14 cellular contexts compared by ENCODE assay signal in the genomic region with DNA sequence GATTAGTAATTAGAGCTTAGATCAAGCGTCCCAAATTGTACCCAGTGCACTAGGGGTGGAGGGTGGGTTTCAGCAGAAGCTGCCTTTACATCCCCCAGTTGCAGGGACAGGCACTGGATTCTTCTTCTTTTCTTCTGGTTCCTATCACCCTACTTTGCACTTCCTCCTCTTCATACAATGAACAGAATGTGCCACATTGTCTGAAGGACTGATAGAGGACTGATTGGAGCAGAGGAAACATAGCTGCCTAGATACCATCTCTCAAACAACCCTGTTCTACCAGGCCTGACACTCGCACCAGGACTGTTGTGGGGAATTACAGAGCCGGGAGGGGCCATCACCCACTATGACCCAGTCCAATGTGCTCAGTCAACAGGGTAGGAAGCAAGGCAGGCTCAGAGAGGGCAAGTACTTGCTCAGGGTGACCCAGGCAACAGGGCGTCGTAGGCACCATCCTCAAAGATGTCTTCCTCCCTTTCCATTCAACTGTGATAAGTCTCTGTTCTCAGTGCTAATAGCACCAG. TPM values are rescaled to one million over a fixed set of nuclear protein-coding genes. Genes with fewer than 3 reads are reported as not detected.
DNase-seq lines count a peak whose midpoint lies in the region; ATAC-seq and TF ChIP-seq lines count a peak whose summit lies in the region.
"Had no signal": no experiment of that assay in that cellular context is flagged by ENCODE, and none has a peak within 500 bp of the region (broad histone marks: within the 10 kb centered on the region; RNA-seq: fewer than 3 reads in every experiment).

No MANE protein-coding gene starts in this region.

- peak overlapping the region; percentile 96 for H3K27ac Mint-ChIP-seq in CD4-positive, alpha-beta T cell
- H3K27ac Mint-ChIP-seq in activated T-helper 1 cell treated with anti-CD3 and anti-CD28 coated beads, Interleukin-12 subunit alpha, Interleukin-12 subunit beta, Interleukin-2, Interleukin-4 antibody, amounts not matched to agents 30 ng/mL and 10 ng/mL and 1 ng/mL, durations not matched to agents 14 hours and 24 hours and 36 hours: peak overlapping the region; percentile 87
- H3K27ac Mint-ChIP-seq in natural killer cell: peak overlapping the region; percentile 94 to 99

- H3K4me1 Mint-ChIP-seq in CD4-positive, alpha-beta T cell (ENCODE audit: low read depth): peaks cover 93% of the 10 kb centered on the region
- H3K4me1 Mint-ChIP-seq in activated T-helper 1 cell treated with anti-CD3 and anti-CD28 coated beads, Interleukin-12 subunit alpha, Interleukin-12 subunit beta, Interleukin-2, Interleukin-4 antibody, amounts not matched to agents 30 ng/mL and 10 ng/mL and 1 ng/mL, durations not matched to agents 14 hours and 24 hours and 36 hours (ENCODE audit: low read depth): peaks cover 90% of the 10 kb centered on the region
- peaks cover 100% of the 10 kb centered on the region in 2 donors for H3K4me1 Mint-ChIP-seq in natural killer cell

- no peaks in the 10 kb centered on the region for H3K9me3 ChIP-seq in CD4-positive, alpha-beta T cell (ENCODE audit: control insufficient read depth, low read length)
- H3K9me3 ChIP-seq: testis had no signal

- peaks cover 100% of the 10 kb centered on the region for H3K36me3 Mint-ChIP-seq in CD4-positive, alpha-beta T cell (ENCODE audit: low read depth)
- peaks cover 93% of the 10 kb centered on the region for H3K36me3 Mint-ChIP-seq in activated T-helper 1 cell treated with anti-CD3 and anti-CD28 coated beads, Interleukin-12 subunit alpha, Interleukin-12 subunit beta, Interleukin-2, Interleukin-4 antibody, amounts not matched to agents 30 ng/mL and 10 ng/mL and 1 ng/mL, durations not matched to agents 14 hours and 24 hours and 36 hours (ENCODE audit: low read depth)
- peaks cover 71% of the 10 kb centered on the region for H3K36me3 Mint-ChIP-seq in natural killer cell

- peak in 1 of 10 experiments; percentile 35 for DNase-seq in CD4-positive, alpha-beta T cell
- no peak for DNase-seq in HL-60 (ENCODE audit: low read depth in 1 of 2, low spot score in 1 of 2)
- no peak for DNase-seq in activated T-helper 1 cell treated with anti-CD3 and anti-CD28 coated beads, Interleukin-12 subunit alpha, Interleukin-12 subunit beta, Interleukin-2, Interleukin-4 antibody, amounts not matched to agents 30 ng/mL and 10 ng/mL and 1 ng/mL, durations not matched to agents 14 hours and 24 hours and 36 hours (ENCODE audit: low spot score)
- DNase-seq in natural killer cell: no peak
- DNase-seq in pons (ENCODE audit: low spot score): no peak
- DNase-seq in NCI-H2107 treated with DMSO at 0.1 percent for 48 hours (lab: John Stamatoyannopoulos, UW; ENCODE audit: unreplicated experiment): no peak
- DNase-seq: DMS79, HCEC 1CT, NCI-H187 treated with DMSO at 0.1 percent for 48 hours, NCI-H510A, SHP77 treated with DMSO at 0.1 percent for 48 hours, testis had no signal

- POLR2A ChIA-PET in CD4-positive, alpha-beta T cell (lab: Charles Lee): interaction anchor here (1.3 to 18.4 kb wide), 10 partner anchors 9 to 47 kb away, joined by 3 to 426 read pairs (median 34); no protein-coding TSS in a partner anchor

- H3K9me3 Mint-ChIP-seq in CD4-positive, alpha-beta T cell: no peaks in the 10 kb centered on the region
- H3K9me3 Mint-ChIP-seq in activated T-helper 1 cell treated with anti-CD3 and anti-CD28 coated beads, Interleukin-12 subunit alpha, Interleukin-12 subunit beta, Interleukin-2, Interleukin-4 antibody, amounts not matched to agents 30 ng/mL and 10 ng/mL and 1 ng/mL, durations not matched to agents 14 hours and 24 hours and 36 hours: no peaks in the 10 kb centered on the region
- H3K9me3 Mint-ChIP-seq in natural killer cell: no peaks in the 10 kb centered on the region

- peak; percentile 30 for ATAC-seq in CD4-positive, alpha-beta T cell (ENCODE audit: poor library complexity)
- peak; percentile 33 to 51 (median 34) for ATAC-seq in natural killer cell
- no peak for ATAC-seq in HG02981 (IDR thresholded peaks at IDR 0.05; ENCODE audit: unreplicated experiment)

- H3K27me3 Mint-ChIP-seq in CD4-positive, alpha-beta T cell: no peaks in the 10 kb centered on the region
- H3K27me3 Mint-ChIP-seq in activated T-helper 1 cell treated with anti-CD3 and anti-CD28 coated beads, Interleukin-12 subunit alpha, Interleukin-12 subunit beta, Interleukin-2, Interleukin-4 antibody, amounts not matched to agents 30 ng/mL and 10 ng/mL and 1 ng/mL, durations not matched to agents 14 hours and 24 hours and 36 hours (ENCODE audit: insufficient read depth): no peaks in the 10 kb centered on the region
- H3K27me3 Mint-ChIP-seq in natural killer cell (ENCODE audit: low read depth in 2 of 2): no peaks in the 10 kb centered on the region

- peak overlapping the region; percentile 98 for H3K4me3 Mint-ChIP-seq in CD4-positive, alpha-beta T cell
- peak overlapping the region; percentile 99 for H3K4me3 Mint-ChIP-seq in activated T-helper 1 cell treated with anti-CD3 and anti-CD28 coated beads, Interleukin-12 subunit alpha, Interleukin-12 subunit beta, Interleukin-2, Interleukin-4 antibody, amounts not matched to agents 30 ng/mL and 10 ng/mL and 1 ng/mL, durations not matched to agents 14 hours and 24 hours and 36 hours
- H3K4me3 Mint-ChIP-seq in natural killer cell: peak overlapping the region; percentile 100

- no peaks in the 10 kb centered on the region for H3K27me3 ChIP-seq in CD4-positive, alpha-beta T cell (ENCODE audit: control insufficient read depth, insufficient read depth, low read length)
- no peaks in the 10 kb centered on the region for H3K27me3 ChIP-seq in HL-60 (ENCODE audit: insufficient read depth, poor library complexity, severe bottlenecking)
- H3K27me3 ChIP-seq: testis had no signal

- TF ChIP-seq CTCF in CD4-positive, alpha-beta T cell (IDR thresholded peaks at IDR 0.05): no peak
- no peak for TF ChIP-seq CTCF in HL-60 (IDR thresholded peaks at IDR 0.05; ENCODE audit: insufficient read depth, low read length)
- no peak for TF ChIP-seq CTCF in natural killer cell (IDR thresholded peaks at IDR 0.05)

- H3K27ac ChIP-seq in CD4-positive, alpha-beta T cell (ENCODE audit: low read depth, low read length): peak overlapping the region; percentile 98
- peak overlapping the region; percentile 84 for H3K27ac ChIP-seq in HL-60 (replicated peaks)
- H3K27ac ChIP-seq: testis had no signal

- no peak overlapping the region for H3K4me3 ChIP-seq in HL-60 (replicated peaks; ENCODE audit: insufficient read depth, low read length)
- H3K4me3 ChIP-seq: testis had no signal

- intact Hi-C loops in CD4-positive, alpha-beta T cell (cut with DNase I, micrococcal nuclease): loop anchor here in 1 of 2 experiments (1.0 kb wide), 1 partner anchor 8 kb away; no protein-coding TSS in a partner anchor
- intact Hi-C loops in activated T-helper 1 cell treated with anti-CD3 and anti-CD28 coated beads, Interleukin-12 subunit alpha, Interleukin-12 subunit beta, Interleukin-2, Interleukin-4 antibody, amounts not matched to agents 30 ng/mL and 10 ng/mL and 1 ng/mL, durations not matched to agents 14 hours and 24 hours and 36 hours (cut with micrococcal nuclease): loop anchor here (10.0 kb wide), 1 partner anchor 1713 kb away; a partner anchor contains a TSS
- intact Hi-C loops in natural killer cell (cut with micrococcal nuclease): loop anchor here (10.0 kb wide), 1 partner anchor 1823 kb away; no protein-coding TSS in a partner anchor

- CTCF ChIA-PET in CD4-positive, alpha-beta T cell (lab: Charles Lee): interaction anchor here (1.0 to 9.5 kb wide), 8 partner anchors 12 to 66 kb away, joined by 3 to 65 read pairs (median 6); no protein-coding TSS in a partner anchor

RNA-seq across cellular contexts. Expression of a gene that starts 6.2 kb away (rescaled TPM):
- 100 to 1,000 TPM; 154 to 155 TPM for total RNA-seq in CD4-positive, alpha-beta T cell
- 350 and 351 TPM in 2 replicates for total RNA-seq in activated T-helper 1 cell treated with anti-CD3 and anti-CD28 coated beads, Interleukin-12 subunit alpha, Interleukin-12 subunit beta, Interleukin-2, Interleukin-4 antibody, amounts not matched to agents 30 ng/mL and 10 ng/mL and 1 ng/mL, durations not matched to agents 14 hours and 24 hours and 36 hours
- 100 to 1,000 TPM; 376 to 488 (median 450) TPM for total RNA-seq in natural killer cell

RNA-seq across cellular contexts. Expression of a gene that starts 58.6 kb away (rescaled TPM):
- not detected for total RNA-seq in CD4-positive, alpha-beta T cell
- total RNA-seq in activated T-helper 1 cell treated with anti-CD3 and anti-CD28 coated beads, Interleukin-12 subunit alpha, Interleukin-12 subunit beta, Interleukin-2, Interleukin-4 antibody, amounts not matched to agents 30 ng/mL and 10 ng/mL and 1 ng/mL, durations not matched to agents 14 hours and 24 hours and 36 hours: not detected in 2 replicates
- not detected for total RNA-seq in natural killer cell
- total RNA-seq: activated CD8-positive, alpha-beta memory T cell treated with anti-CD3 and anti-CD28 coated beads for 36 hours had no signal
